10 cellular contexts compared by ENCODE assay signal in the genomic region with DNA sequence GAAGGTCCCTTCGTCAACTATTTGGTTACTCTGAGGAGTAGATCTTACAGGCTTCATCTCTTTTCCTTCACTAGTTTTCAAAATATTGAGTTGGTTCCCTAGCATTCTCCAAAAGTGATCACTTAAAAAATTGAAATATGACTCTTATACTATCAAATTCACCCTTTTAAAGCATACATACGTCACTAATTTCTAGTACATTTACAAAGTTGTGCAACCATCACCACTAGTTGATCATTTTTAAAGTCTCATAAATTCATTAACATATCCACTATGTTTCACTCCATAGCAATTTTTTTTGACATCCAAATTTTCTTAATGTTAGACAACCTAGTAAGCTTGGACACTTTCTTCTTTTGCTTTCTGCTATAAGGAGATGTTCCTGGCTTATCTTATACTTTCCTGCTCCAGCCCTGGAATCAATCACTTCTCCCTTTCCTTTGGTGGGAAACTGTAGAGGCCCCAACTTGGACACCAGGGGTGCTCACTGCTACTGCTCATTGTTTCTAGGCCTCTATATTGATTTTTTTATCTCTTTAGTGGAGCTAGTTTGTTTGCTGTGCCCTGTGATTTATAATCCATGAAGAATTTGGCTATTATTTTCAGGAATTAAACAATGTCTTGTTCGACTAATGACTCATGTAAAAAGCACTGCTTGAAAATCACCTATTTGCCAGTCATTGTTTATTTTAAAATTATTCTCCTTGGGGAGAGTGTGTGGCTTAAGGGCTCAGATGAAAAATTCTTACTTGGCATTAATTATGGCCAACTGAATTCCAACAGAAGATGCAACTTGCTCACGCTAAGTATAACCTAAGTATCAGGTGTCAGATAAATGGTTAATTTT. TPM values are rescaled to one million over a fixed set of nuclear protein-coding genes. Genes with fewer than 3 reads are reported as not detected.
DNase-seq lines count a peak whose midpoint lies in the region; ATAC-seq and TF ChIP-seq lines count a peak whose summit lies in the region.
"Had no signal": no experiment of that assay in that cellular context is flagged by ENCODE, and none has a peak within 500 bp of the region (broad histone marks: within the 10 kb centered on the region; RNA-seq: fewer than 3 reads in every experiment).

No MANE protein-coding gene starts in this region.

- no peak for ATAC-seq in GM21367 (IDR thresholded peaks at IDR 0.05; ENCODE audit: unreplicated experiment)

- DNase-seq in NCI-H748 (lab: John Stamatoyannopoulos, UW; ENCODE audit: unreplicated experiment), result peak; percentile 4
- no peak for DNase-seq in NCI-H748 treated with DMSO at 0.1 percent for 48 hours (lab: John Stamatoyannopoulos, UW)
- peak in 1 of 2 experiments; percentile 93 for DNase-seq in PC-9
- DNase-seq in foreskin fibroblast, result peak in 1 of 2 donors; percentile 50
- no peak for DNase-seq in effector CD4-positive, alpha-beta T cell
- no peak for DNase-seq in G401 (ENCODE audit: low spot score)
- DNase-seq: activated CD8-positive, alpha-beta memory T cell treated with anti-CD3 and anti-CD28 coated beads, Interleukin-2, amount 50 U/mL, for 4 hours; NCI-H187 treated with DMSO at 0.1 percent for 48 hours had no signal

- H3K27ac ChIP-seq in PC-9, result peak overlapping the region; percentile 92
- H3K27ac ChIP-seq in stomach smooth muscle (ENCODE audit: low read length), result peak overlapping the region; percentile 91

- H3K27me3 ChIP-seq in PC-9 (ENCODE audit: insufficient read depth, low read depth), result no peaks in the 10 kb centered on the region
- H3K27me3 ChIP-seq in stomach smooth muscle (ENCODE audit: control insufficient read depth in 1 of 2, insufficient read depth in 2 of 2, low read length in 2 of 2), result no peaks in the 10 kb centered on the region

- POLR2A ChIA-PET in PC-9 (lab: Charles Lee; ENCODE audit: unreplicated experiment), result no interaction called here

- H3K36me3 ChIP-seq in PC-9 (ENCODE audit: low read depth) (no peaks in the 10 kb centered on the region), stomach smooth muscle (ENCODE audit: control insufficient read depth in 2 of 2, insufficient read depth in 2 of 2, low read length in 2 of 2) (no peaks in the 10 kb centered on the region)

- H3K4me2 ChIP-seq in PC-9, result peak overlapping the region; percentile 80

- H3K4me1 ChIP-seq in PC-9 (replicated peaks; ENCODE audit: insufficient read depth) (peaks cover 54% of the 10 kb centered on the region), stomach smooth muscle (ENCODE audit: control insufficient read depth, insufficient read depth, low read length) (peaks cover 6% of the 10 kb centered on the region)

- H3K9ac ChIP-seq in stomach smooth muscle (ENCODE audit: low read length in 2 of 2), result no peak overlapping the region

- H2AFZ ChIP-seq in PC-9, result no peak overlapping the region

- H4K20me1 ChIP-seq in PC-9 (ENCODE audit: insufficient read depth), result peaks cover 2% of the 10 kb centered on the region

- no peak for TF ChIP-seq CTCF in PC-9 (conservative IDR thresholded peaks at IDR 0.05)
- TF ChIP-seq CTCF in foreskin fibroblast (IDR thresholded peaks at IDR 0.05; ENCODE audit: low read depth, low read length), result peak; percentile 5

- CTCF ChIA-PET in PC-9 (lab: Charles Lee), result interaction anchor here (0.7 kb wide), 1 partner anchor 63 kb away, joined by 3 read pairs; no protein-coding TSS in a partner anchor

- peaks cover 37% of the 10 kb centered on the region for H3F3A ChIP-seq in PC-9 (ENCODE audit: insufficient read depth, low read depth)

- intact Hi-C loops in PC-9 (cut with micrococcal nuclease; ENCODE audit: unreplicated experiment), result loop anchor here (1.0 kb wide), 1 partner anchor 61 kb away; no protein-coding TSS in a partner anchor

- H3K4me3 ChIP-seq in PC-9, result peak overlapping the region; percentile 48; the same call in 1 of the 2 replicates
- no peak overlapping the region for H3K4me3 ChIP-seq in foreskin fibroblast (ENCODE audit: low read depth in 1 of 2, low read length in 2 of 2)
- H3K4me3 ChIP-seq in stomach smooth muscle (ENCODE audit: low read length in 2 of 2), result peak overlapping the region in 1 of 2 donors; percentile 30

- in situ Hi-C loops in G401 (cut with HindIII; ENCODE audit: low sequenced_read_pairs), result no loop called here

- H3K9me2 ChIP-seq in PC-9 (ENCODE audit: insufficient read depth), result no peaks in the 10 kb centered on the region

- H3K9me3 ChIP-seq in PC-9 (ENCODE audit: insufficient read depth, low read depth), result no peaks in the 10 kb centered on the region
- H3K9me3 ChIP-seq in stomach smooth muscle (ENCODE audit: control insufficient read depth in 2 of 2, low read length in 2 of 2), result no peaks in the 10 kb centered on the region

- no TSS peak for BruUV-seq in PC-9 (replicated peaks; lab: Mats Ljungman, UMichigan)

- peaks cover 13% of the 10 kb centered on the region for H3K79me2 ChIP-seq in PC-9 (ENCODE audit: low read depth)

RNA-seq across cellular contexts. Expression of a gene that starts 4.0 kb away (rescaled TPM):
- 39.1 and 39.6 TPM in 2 replicates for total RNA-seq in PC-9 (2021)
- total RNA-seq in G401 (2014; rRNA removed; shearing (Covaris generic)), result 10.8 and 14.2 TPM in 2 replicates
